Comparison of ENCODE assay signal across 18 cellular contexts in the genomic region with DNA sequence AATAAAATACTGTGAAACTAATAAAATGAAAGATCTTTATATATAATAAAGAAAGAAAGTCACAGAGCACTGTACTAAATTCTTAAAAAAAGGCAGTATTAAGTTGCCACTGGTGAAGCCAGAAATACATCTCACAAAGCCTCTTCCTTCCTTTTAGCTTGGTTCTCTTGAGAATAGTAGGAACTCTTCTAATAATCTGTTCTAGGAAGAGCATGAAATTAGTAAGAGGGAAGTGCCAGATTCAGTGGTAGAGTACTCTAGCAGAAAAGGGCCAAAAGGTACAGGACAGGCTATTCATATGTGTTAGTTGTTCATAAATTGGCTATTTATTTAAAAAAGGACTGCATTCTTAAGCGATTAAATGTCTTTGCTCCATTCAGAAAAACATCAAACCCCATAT. TPM values are rescaled to one million over a fixed set of nuclear protein-coding genes. Genes with fewer than 3 reads are reported as not detected.
A peak's percentile ranks its signal among the peaks of the same experiment; 100 is the strongest.
DNase-seq lines count a peak whose midpoint lies in the region; ATAC-seq and TF ChIP-seq lines count a peak whose summit lies in the region.
"Had no signal": no experiment of that assay in that cellular context is flagged by ENCODE, and none has a peak within 500 bp of the region (broad histone marks: within the 10 kb centered on the region; RNA-seq: fewer than 3 reads in every experiment).

No MANE protein-coding gene starts in this region.

- no peaks in the 10 kb centered on the region for H3K27me3 ChIP-seq in right atrium auricular region
- H3K27me3 ChIP-seq in upper lobe of left lung = no peaks in the 10 kb centered on the region

- no peaks in the 10 kb centered on the region for H3K27me3 Mint-ChIP-seq in dendritic cell treated with granulocyte-macrophage colony-stimulating factor and Interleukin-4, amounts not matched to agents 40 ng/mL and 50 ng/mL, for 4 days

- TF ChIP-seq CTCF in right atrium auricular region (IDR thresholded peaks at IDR 0.05) (no peak), upper lobe of left lung (IDR thresholded peaks at IDR 0.05) (no peak)

- peaks cover 52% of the 10 kb centered on the region for H3K36me3 Mint-ChIP-seq in dendritic cell treated with granulocyte-macrophage colony-stimulating factor and Interleukin-4, amounts not matched to agents 40 ng/mL and 50 ng/mL, for 4 days (ENCODE audit: low read depth)
- H3K36me3 Mint-ChIP-seq: CD14-positive monocyte had no signal

- no peak overlapping the region for H3K4me3 Mint-ChIP-seq in dendritic cell treated with granulocyte-macrophage colony-stimulating factor and Interleukin-4, amounts not matched to agents 40 ng/mL and 50 ng/mL, for 4 days
- H3K4me3 Mint-ChIP-seq: CD14-positive monocyte, GM23338 had no signal

- TF ChIP-seq EP300 in upper lobe of left lung (IDR thresholded peaks at IDR 0.05) = no peak

- H3K9me3 Mint-ChIP-seq in dendritic cell treated with granulocyte-macrophage colony-stimulating factor and Interleukin-4, amounts not matched to agents 40 ng/mL and 50 ng/mL, for 4 days = no peaks in the 10 kb centered on the region
- H3K9me3 Mint-ChIP-seq: CD14-positive monocyte, GM23338 had no signal

- ATAC-seq in upper lobe of left lung (ENCODE audit: low FRiP score in 2 of 2) (peak in 1 of 2 donors; percentile 57), HG02759 (IDR thresholded peaks at IDR 0.05; ENCODE audit: unreplicated experiment) (no peak), HG02870 (IDR thresholded peaks at IDR 0.05; ENCODE audit: unreplicated experiment) (no peak)
- ATAC-seq: A549, GM23338, HCT116 had no signal

- 76 to 93% methylated on average over 1 of the region's 1 CpG for whole genome bisulfite sequencing in upper lobe of left lung, 2 donors

- intact Hi-C loops in cardiac septum (cut with DNase I) = no loop called here
- intact Hi-C loops in dendritic cell treated with granulocyte-macrophage colony-stimulating factor and Interleukin-4, amounts not matched to agents 40 ng/mL and 50 ng/mL, for 4 days (cut with micrococcal nuclease) = loop anchor here (5.0 kb wide), 2 partner anchors 32 to 38 kb away; a partner anchor contains a TSS

- peak overlapping the region; percentile 95 for H3K27ac Mint-ChIP-seq in dendritic cell treated with granulocyte-macrophage colony-stimulating factor and Interleukin-4, amounts not matched to agents 40 ng/mL and 50 ng/mL, for 4 days
- H3K27ac Mint-ChIP-seq: GM23338 had no signal

- H3K27ac ChIP-seq in right atrium auricular region = peak overlapping the region; percentile 60 to 67
- peak overlapping the region in 3 of 4 donors; percentile 41 to 71 (median 67) for H3K27ac ChIP-seq in upper lobe of left lung
- H3K27ac ChIP-seq: A549 had no signal

- no peaks in the 10 kb centered on the region for H3K36me3 ChIP-seq in right atrium auricular region
- peaks cover 0 to 7% (median 2%) of the 10 kb centered on the region in 4 donors for H3K36me3 ChIP-seq in upper lobe of left lung

- H3K4me1 Mint-ChIP-seq in dendritic cell treated with granulocyte-macrophage colony-stimulating factor and Interleukin-4, amounts not matched to agents 40 ng/mL and 50 ng/mL, for 4 days (ENCODE audit: low read depth) = peaks cover 32% of the 10 kb centered on the region
- H3K4me1 Mint-ChIP-seq: GM23338 had no signal

- H3K9me3 ChIP-seq in right atrium auricular region (no peaks in the 10 kb centered on the region), upper lobe of left lung (no peaks in the 10 kb centered on the region)
- H3K9me3 ChIP-seq: A549 had no signal

- peaks cover 0 to 5% of the 10 kb centered on the region in 2 donors for H3K4me1 ChIP-seq in right atrium auricular region
- peaks cover 7 to 24% (median 18%) of the 10 kb centered on the region in 4 donors for H3K4me1 ChIP-seq in upper lobe of left lung
- H3K4me1 ChIP-seq: A549 had no signal

- TF ChIP-seq POLR2A in upper lobe of left lung (IDR thresholded peaks at IDR 0.05) = no peak

- DNase-seq in right atrium auricular region (ENCODE audit: low spot score) (no peak), cardiac septum (ENCODE audit: low spot score) (no peak), medulla oblongata (ENCODE audit: extremely low spot score) (peak; percentile 50), upper lobe of left lung (no peak)
- DNase-seq in effector CD4-positive, alpha-beta T cell = no peak
- DNase-seq: COR-L47, KBM-7, NCI-H1092, NCI-H146, NCI-H2081, NCI-H510A treated with DMSO at 0.1 percent for 48 hours had no signal

- H3K4me3 ChIP-seq in right atrium auricular region = no peak overlapping the region
- no peak overlapping the region for H3K4me3 ChIP-seq in upper lobe of left lung
- H3K4me3 ChIP-seq: A549, GM23338 had no signal

RNA-seq across cellular contexts. Expression of a gene that starts 33.7 kb away (rescaled TPM):
- total RNA-seq in right atrium auricular region (10 to 100 TPM; 10.2 to 13.4 TPM), cardiac septum (19.1 TPM), upper lobe of left lung (10 to 100 TPM; 33.1 to 95.3 (median 53.7) TPM)
